ENCODE assay signal across 19 cellular contexts in the genomic region with DNA sequence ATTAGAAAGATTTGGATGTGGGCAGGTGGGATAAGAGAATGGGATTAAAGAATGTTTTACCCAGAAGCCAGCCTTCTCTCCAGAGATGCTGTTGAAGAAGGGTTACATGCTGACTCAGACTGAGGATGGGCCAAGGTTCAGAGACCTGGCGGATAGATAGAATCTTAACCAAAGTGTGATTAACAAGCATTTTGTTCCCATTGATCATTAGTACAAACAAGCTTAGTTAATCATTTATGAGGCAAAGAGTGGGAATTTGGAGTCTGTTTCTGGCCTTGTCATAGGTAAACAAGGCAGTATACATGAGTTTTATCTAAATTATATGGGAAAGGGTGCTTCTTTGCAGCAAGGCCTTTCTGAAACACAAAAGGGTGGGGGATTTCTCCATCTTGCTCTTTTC. TPM values are rescaled to one million over a fixed set of nuclear protein-coding genes. Genes with fewer than 3 reads are reported as not detected.
A peak's percentile ranks its signal among the peaks of the same experiment; 100 is the strongest.
DNase-seq lines count a peak whose midpoint lies in the region; ATAC-seq, FAIRE-seq and TF ChIP-seq lines count a peak whose summit lies in the region.
"Had no signal": no experiment of that assay in that cellular context is flagged by ENCODE, and none has a peak within 500 bp of the region (broad histone marks: within the 10 kb centered on the region; RNA-seq: fewer than 3 reads in every experiment).

No MANE protein-coding gene starts in this region.

- H3K27ac ChIP-seq in body of pancreas (peak overlapping the region; percentile 13 to 51 (median 25)), small intestine (ENCODE audit: low read depth in 1 of 2, low read length in 1 of 2) (no peak overlapping the region), ovary (no peak overlapping the region)

- H3K9me3 ChIP-seq in body of pancreas = no peaks in the 10 kb centered on the region
- no peaks in the 10 kb centered on the region for H3K9me3 ChIP-seq in small intestine (ENCODE audit: control insufficient read depth, low read depth)
- H3K9me3 ChIP-seq in ovary = no peaks in the 10 kb centered on the region

- 17 to 32% methylated on average over 1 of the region's 1 CpG for WGBS in body of pancreas, 2 donors
- WGBS in small intestine, 3 donors = 29 to 68% (median 33%) methylated on average over 1 of the region's 1 CpG
- WGBS in ovary, 3 donors = 86 to 95% (median 86%) methylated on average over 1 of the region's 1 CpG

- intact Hi-C loops in body of pancreas (cut with DNase I) (loop anchor here (10.0 kb wide), 1 partner anchor 56 kb away; no protein-coding TSS in a partner anchor), ovary (cut with DNase I) (no loop called here)

- H3K4me1 ChIP-seq in body of pancreas (peaks cover 30% of the 10 kb centered on the region), small intestine (ENCODE audit: control insufficient read depth in 2 of 2, insufficient read depth in 1 of 2, low read depth in 1 of 2, low read length in 1 of 2) (no peaks in the 10 kb centered on the region), ovary (ENCODE audit: insufficient read depth) (no peaks in the 10 kb centered on the region)

- H3K36me3 ChIP-seq in body of pancreas (replicated peaks in 1 of 2; ENCODE audit: insufficient read depth in 1 of 2, low read depth in 2 of 2) (no peaks in the 10 kb centered on the region), small intestine (ENCODE audit: control insufficient read depth in 2 of 2, insufficient read depth in 2 of 2, low read length in 2 of 2) (no peaks in the 10 kb centered on the region), ovary (no peaks in the 10 kb centered on the region)

- no peak for TF ChIP-seq EP300 in ovary (IDR thresholded peaks at IDR 0.05)

- FAIRE-seq in small intestine (lab: Jason Lieb, UNC) = no peak
- FAIRE-seq: GM12891, GM18507, H54 had no signal

- peak; percentile 23 for DNase-seq in HT-29 (ENCODE audit: low spot score)
- DNase-seq in body of pancreas = peak in 3 of 4 donors; percentile 43 to 50 (median 48)
- peak; percentile 75 for DNase-seq in left lobe of liver (ENCODE audit: low spot score)
- peak; percentile 87 for DNase-seq in small intestine
- DNase-seq in ovary = no peak
- DNase-seq: CD4-positive, alpha-beta memory T cell; GF-D8; HFFc6; MV-4-11; NCI-H1417; NCI-H187 treated with DMSO at 0.1 percent for 48 hours; NCI-H446; NCI-H69; SHP77 treated with DMSO at 0.1 percent for 48 hours had no signal

- no peaks in the 10 kb centered on the region for H3K27me3 ChIP-seq in body of pancreas
- no peaks in the 10 kb centered on the region for H3K27me3 ChIP-seq in small intestine (ENCODE audit: control insufficient read depth in 2 of 2, insufficient read depth in 2 of 2, low read length in 2 of 2)
- H3K27me3 ChIP-seq in ovary = no peaks in the 10 kb centered on the region

- no peak overlapping the region for H3K4me3 ChIP-seq in body of pancreas
- no peak overlapping the region for H3K4me3 ChIP-seq in small intestine (ENCODE audit: low read depth in 1 of 2, low read length in 2 of 2)
- H3K4me3 ChIP-seq in ovary = no peak overlapping the region

- ATAC-seq in body of pancreas = peak; percentile 84
- ATAC-seq in left lobe of liver = peak; percentile 96
- no peak for ATAC-seq in HG03196 (IDR thresholded peaks at IDR 0.05; ENCODE audit: unreplicated experiment)
- ATAC-seq in GM18907 (IDR thresholded peaks at IDR 0.05; ENCODE audit: unreplicated experiment) = no peak

- TF ChIP-seq POLR2A in body of pancreas (IDR thresholded peaks at IDR 0.05) (no peak), ovary (IDR thresholded peaks at IDR 0.05) (no peak)

- TF ChIP-seq CTCF in body of pancreas (IDR thresholded peaks at IDR 0.05) = no peak
- no peak for TF ChIP-seq CTCF in ovary (IDR thresholded peaks at IDR 0.05)

RNA-seq across cellular contexts. Expression of gene DTWD2, which starts 20.8 kb away (rescaled TPM):
- 10.9 and 15.7 TPM in 2 replicates for total RNA-seq in HT-29 (2014; rRNA removed; shearing (Covaris generic))
- 10 to 100 TPM in 1 of 2 donors, 1 to 10 TPM in 1; 7.5 to 29.7 TPM for total RNA-seq in body of pancreas
- total RNA-seq in left lobe of liver = 4.6 TPM
- 1 to 10 TPM; 1.3 to 3.4 (median 1.4) TPM for polyA plus RNA-seq in small intestine
- total RNA-seq in ovary = 10 to 100 TPM in 1 of 7 donors, 1 to 10 TPM in 6; 3.2 to 12.5 (median 5.3) TPM
- 1 to 10 TPM; 1.5 to 5.3 TPM for polyA plus RNA-seq in ovary

Comparison
In these comparisons a context has a peak if more than half of its experiments do, and no peak if none do; other contexts are left out.
1. DNase-seq: peak in HT-29 (single experiment), body of pancreas (3 of 4), left lobe of liver (single experiment) and small intestine (single experiment); none in ovary (0 of 5).
2. ATAC-seq: peak in body of pancreas (single experiment) and left lobe of liver (single experiment); none in HG03196 (single experiment) and GM18907 (single experiment).
3. H3K27ac ChIP-seq: peak in body of pancreas (4 of 4); none in small intestine (0 of 2) and ovary (0 of 2).